In genomic region chr16:46743232-46743719, GRCh38 we compare ENCODE assay signal across 9 cellular contexts. TPM values are rescaled to one million over a fixed set of nuclear protein-coding genes. Genes with fewer than 3 reads are reported as not detected.
DNase-seq lines count a peak whose midpoint lies in the region; ATAC-seq and TF ChIP-seq lines count a peak whose summit lies in the region.
"Had no signal": no experiment of that assay in that cellular context is flagged by ENCODE, and none has a peak within 500 bp of the region (broad histone marks: within the 10 kb centered on the region; RNA-seq: fewer than 3 reads in every experiment).

No MANE protein-coding gene starts in this region.

- no peaks in the 10 kb centered on the region for H3K9me3 Mint-ChIP-seq in stimulated activated memory B cell treated with anti-CD40 and anti-IgM and Interleukin-4, amounts not matched to agents 10 μg/mL and 1 μg/mL and 100 μg/mL, for 72 hours
- H3K9me3 Mint-ChIP-seq: activated naive CD4-positive, alpha-beta T cell treated with anti-CD3 and anti-CD28 coated beads, Interleukin-2, amount 50 U/mL, for 24 hours had no signal

- H3K27ac Mint-ChIP-seq in stimulated activated memory B cell treated with anti-CD40 and anti-IgM and Interleukin-4, amounts not matched to agents 10 μg/mL and 1 μg/mL and 100 μg/mL, for 72 hours, result peak overlapping the region; percentile 94
- H3K27ac Mint-ChIP-seq: activated naive CD4-positive, alpha-beta T cell treated with anti-CD3 and anti-CD28 coated beads, Interleukin-2, amount 50 U/mL, for 24 hours had no signal

- H3K4me3 ChIP-seq in H7 (ENCODE audit: insufficient read depth, low read depth, low read length) (no peak overlapping the region), SJCRH30 (peak overlapping the region; percentile 17), cardiac muscle cell (no peak overlapping the region)

- CTCF ChIA-PET in RWPE1 (lab: Yijun Ruan, JAX), result no interaction called here

- no peaks in the 10 kb centered on the region for H3K27me3 Mint-ChIP-seq in stimulated activated memory B cell treated with anti-CD40 and anti-IgM and Interleukin-4, amounts not matched to agents 10 μg/mL and 1 μg/mL and 100 μg/mL, for 72 hours
- H3K27me3 Mint-ChIP-seq: activated naive CD4-positive, alpha-beta T cell treated with anti-CD3 and anti-CD28 coated beads, Interleukin-2, amount 50 U/mL, for 24 hours had no signal

- peak overlapping the region; percentile 77 for H3K4me3 Mint-ChIP-seq in stimulated activated memory B cell treated with anti-CD40 and anti-IgM and Interleukin-4, amounts not matched to agents 10 μg/mL and 1 μg/mL and 100 μg/mL, for 72 hours
- H3K4me3 Mint-ChIP-seq: activated naive CD4-positive, alpha-beta T cell treated with anti-CD3 and anti-CD28 coated beads, Interleukin-2, amount 50 U/mL, for 24 hours had no signal

- peak; percentile 75 for ATAC-seq in stimulated activated memory B cell treated with anti-CD40 and anti-IgM and Interleukin-4, amounts not matched to agents 10 μg/mL and 1 μg/mL and 100 μg/mL, for 72 hours

- H3K36me3 Mint-ChIP-seq in stimulated activated memory B cell treated with anti-CD40 and anti-IgM and Interleukin-4, amounts not matched to agents 10 μg/mL and 1 μg/mL and 100 μg/mL, for 72 hours, result no peaks in the 10 kb centered on the region
- H3K36me3 Mint-ChIP-seq: activated naive CD4-positive, alpha-beta T cell treated with anti-CD3 and anti-CD28 coated beads, Interleukin-2, amount 50 U/mL, for 24 hours had no signal

- H3K36me3 ChIP-seq in H7 (replicated peaks; ENCODE audit: control insufficient read depth, insufficient read depth, low read length), result no peaks in the 10 kb centered on the region
- no peaks in the 10 kb centered on the region for H3K36me3 ChIP-seq in SJCRH30
- no peaks in the 10 kb centered on the region for H3K36me3 ChIP-seq in cardiac muscle cell

- peak; percentile 88 for DNase-seq in ELF-1 (ENCODE audit: low read depth, low spot score)
- peak; percentile 64 for DNase-seq in H7
- DNase-seq in SJCRH30, result peak; percentile 79 to 85
- peak; percentile 33 to 82 for DNase-seq in cardiac muscle cell (ENCODE audit: low read depth in 1 of 2, low spot score in 1 of 2)
- no peak for DNase-seq in RWPE1 (ENCODE audit: low spot score)
- DNase-seq in SHP77 treated with DMSO at 0.1 percent for 48 hours (lab: John Stamatoyannopoulos, UW), result no peak
- no peak for DNase-seq in NCI-H1092 (lab: John Stamatoyannopoulos, UW)

- H3K27me3 ChIP-seq in H7 (ENCODE audit: control insufficient read depth, insufficient read depth, low read length) (no peaks in the 10 kb centered on the region), SJCRH30 (no peaks in the 10 kb centered on the region), cardiac muscle cell (no peaks in the 10 kb centered on the region)

- H3K9me3 ChIP-seq in SJCRH30 (replicated peaks) (no peaks in the 10 kb centered on the region), cardiac muscle cell (ENCODE audit: low read depth) (no peaks in the 10 kb centered on the region)

- POLR2A ChIA-PET in RWPE1 (lab: Yijun Ruan, JAX; ENCODE audit: low non-redundant PET), result no interaction called here

- peaks cover 16% of the 10 kb centered on the region for H3K4me1 Mint-ChIP-seq in stimulated activated memory B cell treated with anti-CD40 and anti-IgM and Interleukin-4, amounts not matched to agents 10 μg/mL and 1 μg/mL and 100 μg/mL, for 72 hours

- no peak overlapping the region for H3K27ac ChIP-seq in SJCRH30
- peak overlapping the region; percentile 77 for H3K27ac ChIP-seq in cardiac muscle cell
- H3K27ac ChIP-seq in RWPE1, result no peak overlapping the region

- H3K4me1 ChIP-seq in SJCRH30 (peaks cover 22% of the 10 kb centered on the region), cardiac muscle cell (ENCODE audit: low read depth) (peaks cover 67% of the 10 kb centered on the region)

- TF ChIP-seq CTCF in cardiac muscle cell (IDR thresholded peaks at IDR 0.05; ENCODE audit: low read depth, low read length) (no peak), RWPE1 (conservative IDR thresholded peaks at IDR 0.05; ENCODE audit: low read depth) (no peak)

RNA-seq across cellular contexts. Expression of gene MYLK3, which starts 4.9 kb away (rescaled TPM):
- total RNA-seq in H7 (2014; rRNA removed; shearing (Covaris generic)), result 0.78 and 2.3 TPM in 2 replicates
- total RNA-seq in SJCRH30 (2014; rRNA removed; shearing (Covaris generic)), result 0.25 and 0.26 TPM in 2 replicates
- 203 and 211 TPM in 2 replicates for total RNA-seq in cardiac muscle cell
- 57.5 and 57.8 TPM in 2 replicates for polyA plus RNA-seq in cardiac muscle cell

RNA-seq across cellular contexts. Expression of gene ORC6, which starts 53.8 kb away (rescaled TPM):
- total RNA-seq in H7 (2014; rRNA removed; shearing (Covaris generic)), result 68.6 and 90.2 TPM in 2 replicates
- 75.4 and 77.1 TPM in 2 replicates for total RNA-seq in SJCRH30 (2014; rRNA removed; shearing (Covaris generic))
- total RNA-seq in cardiac muscle cell, result 19.1 and 32.6 TPM in 2 replicates
- polyA plus RNA-seq in cardiac muscle cell, result 35.5 and 59.3 TPM in 2 replicates

RNA-seq across cellular contexts. Expression of gene VPS35, which starts 54.3 kb away (rescaled TPM):
- total RNA-seq in H7 (2014; rRNA removed; shearing (Covaris generic)), result 67.5 and 76.8 TPM in 2 replicates
- total RNA-seq in SJCRH30 (2014; rRNA removed; shearing (Covaris generic)), result 97.8 and 99.8 TPM in 2 replicates
- total RNA-seq in cardiac muscle cell, result 58.9 and 63.2 TPM in 2 replicates
- 111 and 146 TPM in 2 replicates for polyA plus RNA-seq in cardiac muscle cell

Comparison
In these comparisons a context has a peak if more than half of its experiments do, and no peak if none do; other contexts are left out.
1. DNase-seq: peak in ELF-1 (single experiment), H7 (single experiment), SJCRH30 (2 of 2) and cardiac muscle cell (2 of 2); none in RWPE1 (single experiment), SHP77 treated with DMSO at 0.1 percent for 48 hours (single experiment) and NCI-H1092 (single experiment).
2. RNA of gene MYLK3, which starts 4.9 kb away (total RNA-seq): 203 to 211 TPM in cardiac muscle cell; 0.78 to 2.3 TPM in H7 and 0.25 to 0.26 TPM in SJCRH30; every median in the first group is over 10 times any median in the second.